8 cellular contexts compared by ENCODE assay signal in genomic region chr4:42282081-42282901, GRCh38.
DNase-seq lines count a peak whose midpoint lies in the region; ATAC-seq and TF ChIP-seq lines count a peak whose summit lies in the region.

No MANE protein-coding gene starts in this region.

- H3K27me3 Mint-ChIP-seq in CD4-positive, alpha-beta T cell: peaks cover 32% of the 10 kb centered on the region

- H3K4me1 Mint-ChIP-seq in CD4-positive, alpha-beta T cell (ENCODE audit: low read depth): peaks cover 5% of the 10 kb centered on the region

- H3K4me2 ChIP-seq in SU-DHL-6 (ENCODE audit: low read depth, low read length, poor library complexity, severe bottlenecking): peak overlapping the region; percentile 35

- no peak overlapping the region for H3K27ac Mint-ChIP-seq in CD4-positive, alpha-beta T cell

- no peaks in the 10 kb centered on the region for H3K9me2 ChIP-seq in SU-DHL-6 (replicated peaks; ENCODE audit: insufficient read depth, low read length)

- H2AFZ ChIP-seq in SU-DHL-6 (ENCODE audit: low read depth, low read length, severe bottlenecking): no peak overlapping the region

- no peak overlapping the region for H3K4me3 ChIP-seq in SU-DHL-6 (ENCODE audit: insufficient read depth, low read length, poor library complexity, severe bottlenecking)

- H3K27ac ChIP-seq in CD4-positive, alpha-beta T cell (ENCODE audit: low read depth, low read length): no peak overlapping the region
- no peak overlapping the region for H3K27ac ChIP-seq in SU-DHL-6 (ENCODE audit: low read depth, low read length)
- H3K27ac ChIP-seq in epithelial cell of prostate: no peak overlapping the region

- no peak overlapping the region for H3K4me3 Mint-ChIP-seq in CD4-positive, alpha-beta T cell

- H3K79me2 ChIP-seq in SU-DHL-6 (ENCODE audit: insufficient read depth, low read length): no peaks in the 10 kb centered on the region

- no peaks in the 10 kb centered on the region for H3K36me3 Mint-ChIP-seq in CD4-positive, alpha-beta T cell (ENCODE audit: low read depth)

- H3K9me3 ChIP-seq in CD4-positive, alpha-beta T cell (ENCODE audit: control insufficient read depth, low read length): no peaks in the 10 kb centered on the region
- no peaks in the 10 kb centered on the region for H3K9me3 ChIP-seq in SU-DHL-6 (ENCODE audit: insufficient read depth, low read length)

- H3F3A ChIP-seq in SU-DHL-6 (ENCODE audit: insufficient read depth): no peaks in the 10 kb centered on the region

- DNase-seq in CD4-positive, alpha-beta T cell: no peak
- DNase-seq in NCI-H1105 (lab: John Stamatoyannopoulos, UW): peak; percentile 45
- peak; percentile 16 for DNase-seq in epithelial cell of prostate (ENCODE audit: low read depth, low spot score)
- peak; percentile 55 for DNase-seq in myocyte (ENCODE audit: low read depth)
- no peak for DNase-seq in mesenteric fat pad (ENCODE audit: low spot score)

- H3K27me3 ChIP-seq in CD4-positive, alpha-beta T cell (ENCODE audit: control insufficient read depth, insufficient read depth, low read length): peaks cover 6% of the 10 kb centered on the region
- H3K27me3 ChIP-seq in SU-DHL-6 (ENCODE audit: low read length): no peaks in the 10 kb centered on the region

- ATAC-seq in CD4-positive, alpha-beta T cell (ENCODE audit: poor library complexity): no peak
- peak; percentile 79 for ATAC-seq in GM18517 (IDR thresholded peaks at IDR 0.05; ENCODE audit: unreplicated experiment)
- peak; percentile 79 for ATAC-seq in HG02885 (IDR thresholded peaks at IDR 0.05; ENCODE audit: poor library complexity, unreplicated experiment)

- no peaks in the 10 kb centered on the region for H3K9me3 Mint-ChIP-seq in CD4-positive, alpha-beta T cell

- TF ChIP-seq CTCF in CD4-positive, alpha-beta T cell (IDR thresholded peaks at IDR 0.05): peak; percentile 44
- peak; percentile 67 for TF ChIP-seq CTCF in SU-DHL-6 (IDR thresholded peaks at IDR 0.05; ENCODE audit: insufficient read depth, low read length, poor library complexity, severe bottlenecking)

- H4K20me1 ChIP-seq in SU-DHL-6 (ENCODE audit: low read depth, low read length): no peaks in the 10 kb centered on the region

- H3K9ac ChIP-seq in SU-DHL-6 (ENCODE audit: low read length): no peak overlapping the region

- POLR2A ChIA-PET in CD4-positive, alpha-beta T cell (lab: Charles Lee): no interaction called here

- H3K36me3 ChIP-seq in SU-DHL-6 (ENCODE audit: low read length): no peaks in the 10 kb centered on the region

- CTCF ChIA-PET in CD4-positive, alpha-beta T cell (lab: Charles Lee): no interaction called here

- intact Hi-C loops in CD4-positive, alpha-beta T cell (cut with DNase I, micrococcal nuclease): loop anchor here (5.0 kb wide), 1 partner anchor 240 kb away; no protein-coding TSS in a partner anchor

Comparison
In these comparisons a context has a peak if more than half of its experiments do, and no peak if none do; other contexts are left out.
1. DNase-seq: peak in NCI-H1105 (single experiment), epithelial cell of prostate (single experiment) and myocyte (single experiment); none in CD4-positive, alpha-beta T cell (0 of 10) and mesenteric fat pad (single experiment).